Comparison of ENCODE assay signal across 17 cellular contexts in genomic region chr1:28265577-28265976, GRCh38.
"Had no signal": no experiment of that assay in that cellular context is flagged by ENCODE, and none has a peak within 500 bp of the region (broad histone marks: within the 10 kb centered on the region; RNA-seq: fewer than 3 reads in every experiment).

No MANE protein-coding gene starts in this region.

- H3K27ac Mint-ChIP-seq: activated B cell treated with CpG ODN at 0.5 μM for 24 hours; activated CD8-positive, alpha-beta T cell treated with anti-CD3 and anti-CD28 coated beads for 36 hours; nephron progenitor cell had no signal

- H3K4me3 Mint-ChIP-seq: activated B cell treated with CpG ODN at 0.5 μM for 24 hours; activated CD8-positive, alpha-beta T cell treated with anti-CD3 and anti-CD28 coated beads for 36 hours; activated T-cell treated with anti-CD3 and anti-CD28 coated beads, Interleukin-2, amount 50 U/mL, for 4 hours; nephron progenitor cell had no signal

- H3K27ac ChIP-seq: lower lobe of right lung had no signal

- H3K27me3 Mint-ChIP-seq: activated CD8-positive, alpha-beta T cell treated with anti-CD3 and anti-CD28 coated beads for 36 hours had no signal

- H3K9me3 Mint-ChIP-seq: activated B cell treated with CpG ODN at 0.5 μM for 24 hours; activated CD8-positive, alpha-beta T cell treated with anti-CD3 and anti-CD28 coated beads for 36 hours; activated naive CD4-positive, alpha-beta T cell treated with anti-CD3 and anti-CD28 coated beads, Interleukin-2, amount 50 U/mL, for 72 hours; activated T-cell treated with anti-CD3 and anti-CD28 coated beads, Interleukin-2, amount 50 U/mL, for 4 hours; nephron progenitor cell had no signal

- ATAC-seq: activated CD8-positive, alpha-beta T cell treated with anti-CD3 and anti-CD28 coated beads for 36 hours; activated naive CD4-positive, alpha-beta T cell treated with anti-CD3 and anti-CD28 coated beads, Interleukin-2, amount 50 U/mL, for 72 hours; activated T-cell treated with anti-CD3 and anti-CD28 coated beads, Interleukin-2, amount 50 U/mL, for 4 hours; left cardiac atrium; lower lobe of right lung; sciatic nerve had no signal

- H3K4me3 ChIP-seq: lower lobe of right lung had no signal

- DNase-seq: activated B cell treated with CpG ODN at 0.5 μM for 24 hours; activated CD4-positive, alpha-beta T cell treated with anti-CD3 and anti-CD28 coated beads for 48 hours; activated CD8-positive, alpha-beta T cell treated with anti-CD3 and anti-CD28 coated beads for 36 hours; activated effector memory CD4-positive, alpha-beta T cell treated with anti-CD3 and anti-CD28 coated beads, Interleukin-2, amount 50 U/mL, for 16 hours; activated T-cell treated with anti-CD3 and anti-CD28 coated beads, Interleukin-2, amount 50 U/mL, for 4 hours; central memory CD4-positive, alpha-beta T cell; cortex of kidney; effector CD4-positive, alpha-beta T cell; foreskin melanocyte; head of caudate nucleus; left cardiac atrium; lower lobe of right lung; nephron progenitor cell; stimulated activated CD4-positive, alpha-beta T cell treated with anti-CD3 and anti-CD28 coated beads, Interleukin-1b, Interleukin-23, amount 100 ng/mL, for 48 hours; T-helper 2 cell had no signal

- H3K9me3 ChIP-seq: lower lobe of right lung had no signal

- H3K36me3 ChIP-seq: lower lobe of right lung had no signal
